Comparison of ENCODE assay signal across 1 cellular context in genomic region chr22:19798825-19799224, GRCh38.
TF ChIP-seq lines count a peak whose summit lies in the region.

No MANE protein-coding gene starts in this region.

TF ChIP-seq in SK-N-SH treated with all-trans-retinoic acid at 6 μM for 48 hours, 23 proteins besides CTCF, POLR2A, EP300 and RAD21 (continued from another document):
- TF ChIP-seq TSHZ2 (CRISPR knock-in tag; IDR thresholded peaks at IDR 0.05) (no peak), RARB (CRISPR knock-in tag; IDR thresholded peaks at IDR 0.05) (no peak), ESRRG (CRISPR knock-in tag; IDR thresholded peaks at IDR 0.05) (no peak)
